28 cellular contexts compared by ENCODE assay signal in genomic region chr17:61127960-61128359, GRCh38.
DNase-seq lines count a peak whose midpoint lies in the region; ATAC-seq and TF ChIP-seq lines count a peak whose summit lies in the region.
"Had no signal": no experiment of that assay in that cellular context is flagged by ENCODE, and none has a peak within 500 bp of the region (broad histone marks: within the 10 kb centered on the region; RNA-seq: fewer than 3 reads in every experiment).

No MANE protein-coding gene starts in this region.

- H3K4me1 ChIP-seq in mesenchymal stem cell (ENCODE audit: control insufficient read depth, insufficient read depth, low read depth, low read length) (no peaks in the 10 kb centered on the region), foreskin keratinocyte (no peaks in the 10 kb centered on the region)
- H3K4me1 ChIP-seq: psoas muscle had no signal

- no peak overlapping the region for H3K4me3 ChIP-seq in coronary artery
- H3K4me3 ChIP-seq in mesenchymal stem cell (ENCODE audit: insufficient read depth in 1 of 2, low read depth in 1 of 2, low read length in 2 of 2): peak overlapping the region in 1 of 2 experiments; percentile 65
- H3K4me3 ChIP-seq: BLaER1, psoas muscle, thyroid gland had no signal

- peak overlapping the region; percentile 84 for H3K9ac ChIP-seq in mesenchymal stem cell (ENCODE audit: low read length)
- H3K9ac ChIP-seq: BLaER1 had no signal

- H3K18ac ChIP-seq in mesenchymal stem cell (ENCODE audit: low read depth in 1 of 2, low read length in 2 of 2): peak overlapping the region in 1 of 2 experiments; percentile 39

- H3K4me2 ChIP-seq in mesenchymal stem cell (ENCODE audit: low read length, poor library complexity, severe bottlenecking): no peak overlapping the region
- H3K4me2 ChIP-seq: BLaER1 had no signal

- TF ChIP-seq CTCF in coronary artery (IDR thresholded peaks at IDR 0.05) (no peak), foreskin keratinocyte (conservative IDR thresholded peaks at IDR 0.05) (no peak)

- no peak overlapping the region for H2AK5ac ChIP-seq in mesenchymal stem cell (ENCODE audit: low read length, severe bottlenecking)

- no peaks in the 10 kb centered on the region for H3K36me3 ChIP-seq in mesenchymal stem cell (ENCODE audit: control insufficient read depth in 1 of 2, insufficient read depth in 2 of 2, low read depth in 1 of 2, low read length in 2 of 2)
- H3K36me3 ChIP-seq: BLaER1, thyroid gland had no signal

- peak overlapping the region; percentile 65 for H4K91ac ChIP-seq in mesenchymal stem cell (ENCODE audit: low read length)

- no peaks in the 10 kb centered on the region for H3K79me1 ChIP-seq in mesenchymal stem cell (replicated peaks; ENCODE audit: low read length, poor library complexity, severe bottlenecking)

- no peak overlapping the region for H3K14ac ChIP-seq in mesenchymal stem cell (ENCODE audit: low read length in 2 of 2)

- H4K8ac ChIP-seq in mesenchymal stem cell (ENCODE audit: low read length): no peak overlapping the region

- no peak overlapping the region for H3K23ac ChIP-seq in mesenchymal stem cell (ENCODE audit: low read length in 2 of 2)

- no peak overlapping the region for H2BK5ac ChIP-seq in mesenchymal stem cell (ENCODE audit: low read depth, low read length, poor library complexity, severe bottlenecking)

- H3K27ac ChIP-seq in coronary artery (peak overlapping the region; percentile 68 to 73), mesenchymal stem cell (ENCODE audit: low read length, poor library complexity, severe bottlenecking) (no peak overlapping the region), foreskin keratinocyte (no peak overlapping the region)
- H3K27ac ChIP-seq: BLaER1 had no signal

- H2BK120ac ChIP-seq in mesenchymal stem cell (ENCODE audit: low read depth, low read length): no peak overlapping the region

- no peaks in the 10 kb centered on the region for H3K9me3 ChIP-seq in mesenchymal stem cell (ENCODE audit: control insufficient read depth, low read length)
- H3K9me3 ChIP-seq: BLaER1, psoas muscle, thyroid gland had no signal

- H2BK12ac ChIP-seq in mesenchymal stem cell (ENCODE audit: low read length in 2 of 2): peak overlapping the region in 1 of 2 experiments; percentile 82

- H3K4ac ChIP-seq in mesenchymal stem cell (ENCODE audit: low read depth in 1 of 2, low read length in 2 of 2): no peak overlapping the region

- DNase-seq in AG08396 (ENCODE audit: low spot score) (peak; percentile 29), GM04504 (ENCODE audit: low read depth) (peak; percentile 5), coronary artery (ENCODE audit: low spot score) (no peak), mesenchymal stem cell (no peak), foreskin keratinocyte (no peak)
- DNase-seq: activated CD4-positive, alpha-beta memory T cell treated with anti-CD3 and anti-CD28 coated beads for 36 hours; activated CD4-positive, alpha-beta T cell treated with anti-CD3 and anti-CD28 coated beads for 1 hour; activated T-cell treated with anti-CD3 and anti-CD28 coated beads, Interleukin-2, amount 50 U/mL, for 72 hours; dermis blood vessel endothelial cell; DMS153; endodermal cell; GOT3; midbrain; naive thymus-derived CD4-positive, alpha-beta T cell; NCI-H1436 treated with DMSO at 0.1 percent for 48 hours; NCI-H226; occipital lobe; psoas muscle; Right ventricle myocardium superior; stimulated activated CD4-positive, alpha-beta T cell treated with anti-CD3 and anti-CD28 coated beads, Interleukin-2, amount 100 ng/mL, for 48 hours; stimulated activated naive CD8-positive, alpha-beta T cell treated with anti-CD3 and anti-CD28 coated beads, Interleukin-15, amount 100 ng/mL, for 72 hours; thyroid gland had no signal

- no peak overlapping the region for H2BK15ac ChIP-seq in mesenchymal stem cell (ENCODE audit: low read depth, poor library complexity, severe bottlenecking)

- H2AFZ ChIP-seq in mesenchymal stem cell (ENCODE audit: low read depth, low read length): no peak overlapping the region

- no peaks in the 10 kb centered on the region for H3K27me3 ChIP-seq in mesenchymal stem cell (ENCODE audit: control insufficient read depth in 1 of 2, insufficient read depth in 1 of 2, low read length in 2 of 2)
- H3K27me3 ChIP-seq in foreskin keratinocyte: no peaks in the 10 kb centered on the region
- H3K27me3 ChIP-seq: BLaER1, thyroid gland had no signal

- ATAC-seq in HG03469 (IDR thresholded peaks at IDR 0.05; ENCODE audit: unreplicated experiment) (no peak), foreskin keratinocyte (no peak), HG02973 (IDR thresholded peaks at IDR 0.05; ENCODE audit: unreplicated experiment) (no peak), HG02938 (IDR thresholded peaks at IDR 0.05; ENCODE audit: unreplicated experiment) (no peak)
- ATAC-seq: activated T-cell treated with anti-CD3 and anti-CD28 coated beads, Interleukin-2, amount 50 U/mL, for 72 hours; HepG2; left lobe of liver; naive thymus-derived CD4-positive, alpha-beta T cell; psoas muscle; stimulated activated naive CD8-positive, alpha-beta T cell treated with anti-CD3 and anti-CD28 coated beads, Interleukin-15, amount 100 ng/mL, for 72 hours had no signal

- 73% methylated on average over 2 of the region's 2 CpGs for WGBS in mesenchymal stem cell

Comparison
In these comparisons a context has a peak if more than half of its experiments do, and no peak if none do; other contexts are left out.
1. DNase-seq: peak in AG08396 (single experiment) and GM04504 (single experiment); none in coronary artery (single experiment), mesenchymal stem cell (single experiment) and foreskin keratinocyte (0 of 2).
2. H3K27ac ChIP-seq: peak in coronary artery (2 of 2); none in mesenchymal stem cell (single experiment) and foreskin keratinocyte (single experiment).